8 cellular contexts compared by ENCODE assay signal in the genomic region with DNA sequence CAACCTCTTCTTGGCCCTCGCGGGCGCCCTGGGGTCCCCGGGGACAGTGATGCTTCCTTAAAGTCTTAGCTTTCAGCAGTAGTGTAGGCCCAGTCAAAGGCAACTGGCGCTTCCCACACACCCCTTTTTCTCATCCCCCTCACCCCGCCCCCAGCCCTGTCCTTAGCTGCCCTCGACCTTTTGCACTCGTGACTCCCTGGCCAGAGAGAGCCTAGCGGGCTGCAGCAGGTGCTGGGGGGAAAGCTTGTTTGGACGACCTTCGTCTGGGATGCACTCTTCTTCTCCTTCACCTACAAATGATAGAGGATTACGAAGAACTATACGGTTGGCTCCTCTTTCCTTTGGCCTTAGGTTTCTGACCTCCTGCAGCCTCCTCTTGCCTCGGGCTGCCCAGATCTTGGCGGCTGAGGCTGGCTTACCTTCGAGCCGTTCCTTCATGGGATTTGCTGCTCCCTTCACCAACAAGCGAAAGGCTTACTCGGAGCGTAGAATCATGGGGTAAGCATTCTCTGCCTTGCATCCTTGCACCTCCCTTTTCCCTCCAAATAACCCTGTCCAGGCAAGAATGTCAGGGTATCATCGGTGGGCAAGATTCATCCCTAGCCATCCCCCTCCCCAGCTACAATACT. TPM values are rescaled to one million over a fixed set of nuclear protein-coding genes. Genes with fewer than 3 reads are reported as not detected.
DNase-seq lines count a peak whose midpoint lies in the region; ATAC-seq and TF ChIP-seq lines count a peak whose summit lies in the region.

No MANE protein-coding gene starts in this region.

- H3K9me3 ChIP-seq in right atrium auricular region = no peaks in the 10 kb centered on the region

- peak; percentile 4 for ATAC-seq in GM18867 (IDR thresholded peaks at IDR 0.05; ENCODE audit: unreplicated experiment)
- ATAC-seq in HG03064 (IDR thresholded peaks at IDR 0.05; ENCODE audit: low read depth, unreplicated experiment) = peak; percentile 6
- no peak for ATAC-seq in activated CD8-positive, alpha-beta T cell treated with anti-CD3 and anti-CD28 coated beads, Interleukin-2, amount 10 ng/mL, durations not matched to agents 7 days and 5 days
- ATAC-seq in HG03039 (IDR thresholded peaks at IDR 0.05; ENCODE audit: unreplicated experiment) = no peak

- H3K9me3 Mint-ChIP-seq in activated CD8-positive, alpha-beta T cell treated with anti-CD3 and anti-CD28 coated beads, Interleukin-2, amount 10 ng/mL, durations not matched to agents 7 days and 5 days (ENCODE audit: insufficient read depth) = no peaks in the 10 kb centered on the region

- no peaks in the 10 kb centered on the region for H3K27me3 ChIP-seq in right atrium auricular region

- H3K27ac Mint-ChIP-seq in activated CD8-positive, alpha-beta T cell treated with anti-CD3 and anti-CD28 coated beads, Interleukin-2, amount 10 ng/mL, durations not matched to agents 7 days and 5 days = peak overlapping the region; percentile 95

- H3K4me3 Mint-ChIP-seq in activated CD8-positive, alpha-beta T cell treated with anti-CD3 and anti-CD28 coated beads, Interleukin-2, amount 10 ng/mL, durations not matched to agents 7 days and 5 days = peak overlapping the region; percentile 93

- H3K4me1 Mint-ChIP-seq in activated CD8-positive, alpha-beta T cell treated with anti-CD3 and anti-CD28 coated beads, Interleukin-2, amount 10 ng/mL, durations not matched to agents 7 days and 5 days (ENCODE audit: low read depth) = peaks cover 18% of the 10 kb centered on the region

- H3K4me3 ChIP-seq in right atrium auricular region (peak overlapping the region; percentile 57 to 67), skeletal muscle cell (ENCODE audit: low read depth, low read length) (peak overlapping the region; percentile 72)

- H3K36me3 Mint-ChIP-seq in activated CD8-positive, alpha-beta T cell treated with anti-CD3 and anti-CD28 coated beads, Interleukin-2, amount 10 ng/mL, durations not matched to agents 7 days and 5 days (ENCODE audit: low read depth) = peaks cover 30% of the 10 kb centered on the region

- H3K4me1 ChIP-seq in right atrium auricular region = peaks cover 0 to 37% of the 10 kb centered on the region in 2 donors

- peak overlapping the region; percentile 94 to 95 for H3K27ac ChIP-seq in right atrium auricular region

- no peak for DNase-seq in activated CD8-positive, alpha-beta T cell treated with anti-CD3 and anti-CD28 coated beads, Interleukin-2, amount 10 ng/mL, durations not matched to agents 7 days and 5 days
- DNase-seq in right atrium auricular region (ENCODE audit: low spot score) = no peak
- no peak for DNase-seq in skeletal muscle cell (ENCODE audit: low read depth)
- DNase-seq in pons (ENCODE audit: low spot score) = no peak
- no peak for DNase-seq in D341Med (ENCODE audit: low spot score)

- H3K36me3 ChIP-seq in right atrium auricular region = peaks cover 12% of the 10 kb centered on the region

- CTCF ChIA-PET in activated CD8-positive, alpha-beta T cell treated with anti-CD3 and anti-CD28 coated beads, Interleukin-2, amount 10 ng/mL, durations not matched to agents 7 days and 5 days (lab: Charles Lee) = interaction anchor here (0.6 to 4.1 kb wide), 12 partner anchors 9 to 530 kb away, joined by 3 to 18 read pairs (median 4); partner anchors contain the start of genes ANKRD52, CNPY2, RNF41 and SMARCC2

- TF ChIP-seq CTCF in right atrium auricular region (IDR thresholded peaks at IDR 0.05) = no peak

- POLR2A ChIA-PET in activated CD8-positive, alpha-beta T cell treated with anti-CD3 and anti-CD28 coated beads, Interleukin-2, amount 10 ng/mL, durations not matched to agents 7 days and 5 days (lab: Charles Lee) = interaction anchor here (0.6 to 2.3 kb wide), 6 partner anchors 8 to 1423 kb away, joined by 3 to 9 read pairs (median 6); partner anchors contain the start of genes CNPY2, IL23A, RNF41 and STAT2

- H3K27me3 Mint-ChIP-seq in activated CD8-positive, alpha-beta T cell treated with anti-CD3 and anti-CD28 coated beads, Interleukin-2, amount 10 ng/mL, durations not matched to agents 7 days and 5 days (ENCODE audit: low read depth) = no peaks in the 10 kb centered on the region

RNA-seq across cellular contexts. Expression of gene COQ10A, which starts 0.8 kb away (rescaled TPM):
- total RNA-seq in activated CD8-positive, alpha-beta T cell treated with anti-CD3 and anti-CD28 coated beads, Interleukin-2, amount 10 ng/mL, durations not matched to agents 7 days and 5 days = 10 to 100 TPM; 19.6 to 19.7 TPM
- total RNA-seq in right atrium auricular region = 100 to 1,000 TPM in 1 of 2 donors, 10 to 100 TPM in 1; 68.5 to 149 TPM

RNA-seq across cellular contexts. Expression of gene ANKRD52, which starts 9.4 kb away (rescaled TPM):
- 10 to 100 TPM; 54.5 to 55.0 TPM for total RNA-seq in activated CD8-positive, alpha-beta T cell treated with anti-CD3 and anti-CD28 coated beads, Interleukin-2, amount 10 ng/mL, durations not matched to agents 7 days and 5 days
- 10 to 100 TPM; 12.4 to 22.1 TPM for total RNA-seq in right atrium auricular region

RNA-seq across cellular contexts. Expression of gene CS, which starts 32.6 kb away (rescaled TPM):
- total RNA-seq in activated CD8-positive, alpha-beta T cell treated with anti-CD3 and anti-CD28 coated beads, Interleukin-2, amount 10 ng/mL, durations not matched to agents 7 days and 5 days = 100 to 1,000 TPM; 218 to 228 TPM
- total RNA-seq in right atrium auricular region = 100 to 1,000 TPM; 236 to 513 TPM

RNA-seq across cellular contexts. Expression of gene SLC39A5, which starts 37.7 kb away (rescaled TPM):
- under 1 TPM in 1 of 2 experiments, not detected in 1; 0.52 TPM for total RNA-seq in activated CD8-positive, alpha-beta T cell treated with anti-CD3 and anti-CD28 coated beads, Interleukin-2, amount 10 ng/mL, durations not matched to agents 7 days and 5 days
- total RNA-seq in right atrium auricular region = not detected

RNA-seq across cellular contexts. Expression of gene NABP2, which starts 43.4 kb away (rescaled TPM):
- 10 to 100 TPM; 64.3 to 69.5 TPM for total RNA-seq in activated CD8-positive, alpha-beta T cell treated with anti-CD3 and anti-CD28 coated beads, Interleukin-2, amount 10 ng/mL, durations not matched to agents 7 days and 5 days
- total RNA-seq in right atrium auricular region = 10 to 100 TPM; 19.7 to 23.6 TPM

Comparison
In these comparisons a context has a peak if more than half of its experiments do, and no peak if none do; other contexts are left out.
1. ATAC-seq: peak in GM18867 (single experiment) and HG03064 (single experiment); none in activated CD8-positive, alpha-beta T cell treated with anti-CD3 and anti-CD28 coated beads, Interleukin-2, amount 10 ng/mL, durations not matched to agents 7 days and 5 days (single experiment) and HG03039 (single experiment).